In genomic region chr5:1653708-1654651, GRCh38 we compare ENCODE assay signal across 8 cellular contexts.
DNase-seq lines count a peak whose midpoint lies in the region; ATAC-seq and TF ChIP-seq lines count a peak whose summit lies in the region.
"Not testable (repeated sequence)": the region's sequence is repeated elsewhere in the genome, so short reads cannot be mapped to it uniquely, and the experiment has no call there.

No MANE protein-coding gene starts in this region.

- H3K4me1 ChIP-seq in BE2C, right atrium auricular region, psoas muscle: not testable (repeated sequence)

- H3K27me3 Mint-ChIP-seq in IgD-negative memory B cell (peaks cover 28% of the 10 kb centered on the region), WTC11 (ENCODE audit: low read depth) (peaks cover 43% of the 10 kb centered on the region)

- not testable (repeated sequence) for H3K27ac ChIP-seq in right atrium auricular region, psoas muscle

- intact Hi-C loops in psoas muscle (cut with DNase I) = not testable (repeated sequence)

- WGBS in psoas muscle, 3 donors = 10 to 12% (median 10%) methylated on average over 31 to 46 of the region's 58 CpGs

- H3K4me3 ChIP-seq in BE2C (ENCODE audit: low read depth, low read length) = 0 out of 2 replicates have a peak overlapping the region, but pooled peaks have one; percentile 14
- not testable (repeated sequence) for H3K4me3 ChIP-seq in astrocyte of the spinal cord (ENCODE audit: low read depth, low read length); psoas muscle
- H3K4me3 ChIP-seq in right atrium auricular region = peak overlapping the region in 1 of 2 donors; percentile 4

- POLR2A ChIA-PET in WTC11 (lab: Charles Lee) = not testable (repeated sequence)

- H3K27ac Mint-ChIP-seq in IgD-negative memory B cell = peak overlapping the region in 2 of 3 donors; percentile 67 to 69
- H3K27ac Mint-ChIP-seq in WTC11 = not testable (repeated sequence)

- H3K9me3 Mint-ChIP-seq in IgD-negative memory B cell, WTC11: not testable (repeated sequence)

- CTCF ChIA-PET in WTC11 (lab: Charles Lee) = interaction anchor here (0.5 to 3.4 kb wide), 12 partner anchors 10 to 1374 kb away, joined by 3 to 44 read pairs (median 4); no protein-coding TSS in a partner anchor

- TF ChIP-seq CTCF in BE2C (IDR thresholded peaks at IDR 0.05; ENCODE audit: low read depth, low read length) = peak; percentile 14; the same call in 1 of the 2 replicates
- TF ChIP-seq CTCF in WTC11 (IDR thresholded peaks at IDR 0.05) = peak; percentile 47
- TF ChIP-seq CTCF in astrocyte of the spinal cord (IDR thresholded peaks at IDR 0.05; ENCODE audit: low read depth, low read length) = peak; percentile 33
- TF ChIP-seq CTCF in right atrium auricular region (IDR thresholded peaks at IDR 0.05) = peak; percentile 23 to 61
- TF ChIP-seq CTCF in psoas muscle (IDR thresholded peaks at IDR 0.05) = peak; percentile 47

- H3K36me3 Mint-ChIP-seq in IgD-negative memory B cell, WTC11: not testable (repeated sequence)

- ATAC-seq in GM19035 (IDR thresholded peaks at IDR 0.05; ENCODE audit: unreplicated experiment) = peak; percentile 89
- peak; percentile 80 for ATAC-seq in HG02759 (IDR thresholded peaks at IDR 0.05; ENCODE audit: unreplicated experiment)
- peak; percentile 93 for ATAC-seq in WTC11
- peak; percentile 93 to 96 (median 94) for ATAC-seq in psoas muscle

- DNase-seq in BE2C; astrocyte of the spinal cord (ENCODE audit: low read depth, low spot score); right atrium auricular region (ENCODE audit: low spot score): not testable (repeated sequence)
- DNase-seq in WTC11 (ENCODE audit: low spot score) (peak; percentile 55), psoas muscle (peak in 1 of 2 donors; percentile 55)

- in situ Hi-C loops in astrocyte of the spinal cord (cut with HindIII; ENCODE audit: low sequenced_read_pairs) = not testable (repeated sequence)

- H3K27me3 ChIP-seq in BE2C (peaks cover 49% of the 10 kb centered on the region), right atrium auricular region (peaks cover 0 to 15% of the 10 kb centered on the region in 2 donors), psoas muscle (ENCODE audit: insufficient read depth in 3 of 3, low read length in 2 of 3) (peaks cover 0 to 77% (median 22%) of the 10 kb centered on the region in 3 donors)

- peaks cover 5 to 12% (median 9%) of the 10 kb centered on the region in 3 donors for H3K4me1 Mint-ChIP-seq in IgD-negative memory B cell
- H3K4me1 Mint-ChIP-seq in WTC11 = not testable (repeated sequence)

- peak overlapping the region; percentile 58 to 84 (median 76) for H3K4me3 Mint-ChIP-seq in IgD-negative memory B cell
- H3K4me3 Mint-ChIP-seq in WTC11 = peak overlapping the region; percentile 61

- H3K36me3 ChIP-seq in BE2C; right atrium auricular region; psoas muscle (ENCODE audit: insufficient read depth in 1 of 2, low read depth in 1 of 2): not testable (repeated sequence)

- H3K9me3 ChIP-seq in BE2C, right atrium auricular region, psoas muscle: not testable (repeated sequence)

TF ChIP-seq in WTC11, 78 proteins besides CTCF, POLR2A, EP300 and RAD21:
- 0 out of 2 replicates have a peak, but pooled peaks have one; percentile 33 for TF ChIP-seq HMGXB4 (CRISPR knock-in tag; IDR thresholded peaks at IDR 0.05)
